12 cellular contexts compared by ENCODE assay signal in the genomic region with DNA sequence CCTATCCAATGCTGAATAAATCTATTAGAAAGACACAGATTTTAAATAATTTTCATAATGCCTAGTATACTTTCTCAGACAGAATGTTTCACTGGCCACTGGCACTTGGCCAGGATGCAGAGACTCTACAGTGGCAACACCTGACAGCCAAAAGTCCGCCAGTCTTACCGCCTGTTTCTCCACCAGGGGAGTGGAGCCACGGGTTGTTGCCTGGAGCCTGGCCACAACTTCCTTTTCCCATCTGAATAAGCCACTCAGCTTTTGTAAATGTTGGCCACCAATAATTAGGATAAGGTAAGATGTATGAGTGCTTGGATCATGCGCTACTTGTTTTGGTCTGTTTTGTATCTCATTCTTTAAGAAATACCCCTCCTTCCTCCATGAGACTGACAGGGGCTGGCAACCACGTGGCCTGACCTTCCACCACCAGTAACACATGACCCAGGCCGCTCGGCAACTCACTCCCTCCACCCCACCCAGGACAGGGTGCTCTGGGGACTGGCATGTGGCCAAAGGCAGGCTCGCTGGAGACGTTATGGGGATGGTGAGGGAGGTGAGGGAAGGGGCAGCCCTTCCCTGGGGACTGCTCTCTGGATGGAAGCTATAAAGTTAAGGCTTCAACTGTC.
DNase-seq lines count a peak whose midpoint lies in the region; ATAC-seq and TF ChIP-seq lines count a peak whose summit lies in the region.
"Had no signal": no experiment of that assay in that cellular context is flagged by ENCODE, and none has a peak within 500 bp of the region (broad histone marks: within the 10 kb centered on the region; RNA-seq: fewer than 3 reads in every experiment).

No MANE protein-coding gene starts in this region.

- no peaks in the 10 kb centered on the region for H3K9me3 Mint-ChIP-seq in naive B cell
- no peaks in the 10 kb centered on the region for H3K9me3 Mint-ChIP-seq in natural killer cell
- H3K9me3 Mint-ChIP-seq: activated T-cell treated with anti-CD3 and anti-CD28 coated beads, Interleukin-2, amount 50 U/mL, for 4 hours had no signal

- H3K4me3 Mint-ChIP-seq in naive B cell (no peak overlapping the region), natural killer cell (no peak overlapping the region)
- H3K4me3 Mint-ChIP-seq: activated T-cell treated with anti-CD3 and anti-CD28 coated beads, Interleukin-2, amount 50 U/mL, for 4 hours had no signal

- DNase-seq in AML-193 (lab: John Stamatoyannopoulos, UW) (peak; percentile 2 to 24), M059J (ENCODE audit: low read depth) (peak; percentile 15), naive B cell (no peak), natural killer cell (no peak), inferior parietal cortex (ENCODE audit: extremely low spot score) (no peak)
- DNase-seq in activated CD4-positive, CD25-positive, alpha-beta regulatory T cell treated with anti-CD3 and anti-CD28 coated beads, Interleukin-2, amount 50 U/mL, for 72 hours = no peak
- DNase-seq: activated T-cell treated with anti-CD3 and anti-CD28 coated beads, Interleukin-2, amount 50 U/mL, for 4 hours; lower lobe of right lung; NCI-H1436 treated with DMSO at 0.1 percent for 48 hours had no signal

- TF ChIP-seq CTCF in natural killer cell (IDR thresholded peaks at IDR 0.05) = no peak

- H3K4me1 Mint-ChIP-seq in naive B cell (peaks cover 0 to 8% (median 5%) of the 10 kb centered on the region in 3 donors), natural killer cell (peaks cover 17 to 18% of the 10 kb centered on the region in 2 donors)

- intact Hi-C loops in natural killer cell (cut with micrococcal nuclease) = no loop called here

- H3K36me3 Mint-ChIP-seq in naive B cell = peaks cover 24% of the 10 kb centered on the region in 2 donors
- H3K36me3 Mint-ChIP-seq in natural killer cell = peaks cover 11% of the 10 kb centered on the region

- H3K27me3 Mint-ChIP-seq in naive B cell = no peaks in the 10 kb centered on the region
- H3K27me3 Mint-ChIP-seq in natural killer cell (ENCODE audit: low read depth in 2 of 2) = no peaks in the 10 kb centered on the region

- ATAC-seq in naive B cell (ENCODE audit: low read depth in 2 of 2) (no peak), natural killer cell (no peak), HG02588 (IDR thresholded peaks at IDR 0.05; ENCODE audit: unreplicated experiment) (no peak)
- ATAC-seq: activated T-cell treated with anti-CD3 and anti-CD28 coated beads, Interleukin-2, amount 50 U/mL, for 4 hours; Panc1 had no signal

- H3K27ac Mint-ChIP-seq in naive B cell = peak overlapping the region in 5 of 6 donors; percentile 12 to 75 (median 65)
- no peak overlapping the region for H3K27ac Mint-ChIP-seq in natural killer cell

- peak overlapping the region; percentile 31 for H3K27ac ChIP-seq in cingulate gyrus (ENCODE audit: low read depth, low read length)
- H3K27ac ChIP-seq: lower lobe of right lung had no signal

Comparison
In these comparisons a context has a peak if more than half of its experiments do, and no peak if none do; other contexts are left out.
1. DNase-seq: peak in AML-193 (2 of 2) and M059J (single experiment); none in naive B cell (single experiment), natural killer cell (single experiment), inferior parietal cortex (single experiment) and activated CD4-positive, CD25-positive, alpha-beta regulatory T cell treated with anti-CD3 and anti-CD28 coated beads, Interleukin-2, amount 50 U/mL, for 72 hours (single experiment).
2. H3K27ac Mint-ChIP-seq: peak in naive B cell (5 of 6); none in natural killer cell (0 of 2).